In genomic region chr16:740459-740763, GRCh38 we compare ENCODE assay signal across 7 cellular contexts. TPM values are rescaled to one million over a fixed set of nuclear protein-coding genes. Genes with fewer than 3 reads are reported as not detected.
A peak's percentile ranks its signal among the peaks of the same experiment; 100 is the strongest.
DNase-seq lines count a peak whose midpoint lies in the region; ATAC-seq, FAIRE-seq and TF ChIP-seq lines count a peak whose summit lies in the region.

No MANE protein-coding gene starts in this region.

- H3K36me3 ChIP-seq in Loucy (ENCODE audit: insufficient read depth, low read length), result no peaks in the 10 kb centered on the region
- peaks cover 0 to 3% (median 0%) of the 10 kb centered on the region in 4 experiments; a peak in 1 of 8 replicates for H3K36me3 ChIP-seq in H1 (ENCODE audit: control insufficient read depth in 2 of 4, insufficient read depth in 4 of 4, low read length in 3 of 4)

- no peak overlapping the region for H3K27ac Mint-ChIP-seq in nephron progenitor cell

- H3K27me3 ChIP-seq in Loucy (ENCODE audit: insufficient read depth, low read length, poor library complexity, severe bottlenecking) (no peaks in the 10 kb centered on the region), H1 (replicated peaks in 1 of 4; ENCODE audit: control insufficient read depth in 3 of 4, extremely low read depth in 1 of 4, insufficient read depth in 3 of 4, low read length in 3 of 4) (no peaks in the 10 kb centered on the region)

- H3K9me3 ChIP-seq in Loucy (ENCODE audit: insufficient read depth, low read depth, low read length), result no peaks in the 10 kb centered on the region
- no peaks in the 10 kb centered on the region for H3K9me3 ChIP-seq in H1 (ENCODE audit: insufficient read depth in 2 of 2, low read depth in 1 of 2, low read length in 1 of 2)

- H3K9me2 ChIP-seq in Loucy (replicated peaks; ENCODE audit: low read depth, low read length), result no peaks in the 10 kb centered on the region

- peak overlapping the region; percentile 83 for H3K4me3 Mint-ChIP-seq in nephron progenitor cell

- TF ChIP-seq CTCF in Loucy (conservative IDR thresholded peaks at IDR 0.05; ENCODE audit: low read length), result no peak
- no peak for TF ChIP-seq CTCF in H1 (IDR thresholded peaks at IDR 0.05; ENCODE audit: control extremely low read depth in 1 of 3, insufficient read depth in 1 of 3, low read depth in 1 of 3, low read length in 3 of 3)
- no peak for TF ChIP-seq CTCF in nephron progenitor cell (IDR thresholded peaks at IDR 0.05)

- DNase-seq in H1 (ENCODE audit: low read depth in 1 of 2, low spot score in 2 of 2) (no peak), nephron progenitor cell (peak; percentile 48), HK-2 (ENCODE audit: unreplicated experiment) (no peak), NCI-H524 treated with DMSO at 0.1 percent for 48 hours (lab: John Stamatoyannopoulos, UW) (no peak), AG20443 (ENCODE audit: low spot score) (no peak)

- H3K56ac ChIP-seq in H1 (replicated peaks; ENCODE audit: insufficient read length, low read depth, low read length), result peak overlapping the region; percentile 46

- H2BK20ac ChIP-seq in H1 (ENCODE audit: low read length), result no peak overlapping the region

- peaks cover 7% of the 10 kb centered on the region; the same call in 1 of the 2 replicates for H3K23me2 ChIP-seq in H1 (ENCODE audit: low read depth, low read length)

- H2BK15ac ChIP-seq in H1 (ENCODE audit: low read length), result no peak overlapping the region

- no peak overlapping the region for H2BK120ac ChIP-seq in H1 (replicated peaks; ENCODE audit: low read depth, low read length)

- no peak overlapping the region for H2BK5ac ChIP-seq in H1 (ENCODE audit: low read depth, low read length)

- H2AFZ ChIP-seq in Loucy (ENCODE audit: low read length) (peak overlapping the region; percentile 83), H1 (ENCODE audit: low read length) (no peak overlapping the region)

- CTCF ChIA-PET in H1 (lab: Charles Lee; ENCODE audit: partially characterized antibody), result interaction anchor here (1.0 to 35.8 kb wide), 7 partner anchors 10 to 67 kb away, joined by 3 to 977 read pairs (median 12); partner anchors contain the start of genes ANTKMT, CCDC78, CHTF18 and FBXL16

- H3K36me3 Mint-ChIP-seq in nephron progenitor cell (ENCODE audit: low read depth), result peaks cover 5% of the 10 kb centered on the region

- no peak overlapping the region for H3K23ac ChIP-seq in H1 (ENCODE audit: insufficient read length)

- peak overlapping the region; percentile 82 for H3K4me3 ChIP-seq in Loucy (ENCODE audit: low read length, poor library complexity, severe bottlenecking)
- peak overlapping the region; percentile 62 to 90 (median 81) for H3K4me3 ChIP-seq in H1 (ENCODE audit: extremely low read depth in 1 of 4, insufficient read depth in 2 of 4, low read depth in 3 of 4, low read length in 4 of 4)

- H3K18ac ChIP-seq in H1 (ENCODE audit: extremely low read depth, low read length), result no peak overlapping the region

- H3F3A ChIP-seq in Loucy (ENCODE audit: low read depth), result no peaks in the 10 kb centered on the region

- POLR2A ChIA-PET in H1 (lab: Charles Lee; ENCODE audit: partially characterized antibody), result interaction anchor here (0.8 to 6.3 kb wide), 17 partner anchors 9 to 60 kb away, joined by 3 to 39 read pairs (median 4); partner anchors contain the start of genes CCDC78, GNG13, MSLN and STUB1

- no peak overlapping the region for H2AK5ac ChIP-seq in H1 (ENCODE audit: low read depth, low read length)

- peak; percentile 8 for ATAC-seq in GM19452 (IDR thresholded peaks at IDR 0.05; ENCODE audit: unreplicated experiment)

- H4K20me1 ChIP-seq in Loucy (ENCODE audit: insufficient read depth, low read length, poor library complexity, severe bottlenecking) (no peaks in the 10 kb centered on the region), H1 (replicated peaks in 1 of 2; ENCODE audit: control insufficient read depth in 1 of 2, insufficient read depth in 2 of 2, low read length in 2 of 2) (peaks cover 0 to 2% of the 10 kb centered on the region in 2 experiments)

- peaks cover 4% of the 10 kb centered on the region for H3K27me3 Mint-ChIP-seq in nephron progenitor cell (ENCODE audit: low read depth, poor library complexity)

- H3K14ac ChIP-seq in H1 (ENCODE audit: insufficient read length), result no peak overlapping the region

- TF ChIP-seq RAD21 in H1 (IDR thresholded peaks at IDR 0.05 in 1 of 2, conservative IDR thresholded peaks at IDR 0.05 in 1 of 2; ENCODE audit: low read depth in 2 of 2, low read length in 2 of 2), result no peak

- H4K91ac ChIP-seq in H1 (replicated peaks; ENCODE audit: insufficient read length, low read length), result no peak overlapping the region

- no peak overlapping the region for H2BK12ac ChIP-seq in H1 (ENCODE audit: low read depth, low read length)

- no peaks in the 10 kb centered on the region for H3K79me1 ChIP-seq in H1 (ENCODE audit: low read depth, low read length)

- H3K9ac ChIP-seq in Loucy (ENCODE audit: low read depth, low read length, poor library complexity, severe bottlenecking), result peak overlapping the region; percentile 82
- H3K9ac ChIP-seq in H1 (replicated peaks in 1 of 4; ENCODE audit: extremely low read depth in 1 of 4, low read depth in 3 of 4, low read length in 3 of 4), result peak overlapping the region; percentile 3 to 81 (median 48); a peak in 4 of 7 replicates

- peak overlapping the region; percentile 73 for H3K4me2 ChIP-seq in Loucy (ENCODE audit: low read depth, low read length, poor library complexity, severe bottlenecking)
- peak overlapping the region; percentile 70 to 80 for H3K4me2 ChIP-seq in H1 (ENCODE audit: insufficient read depth in 1 of 2, low read depth in 2 of 2, low read length in 2 of 2)

- TF ChIP-seq EP300 in H1 (IDR thresholded peaks at IDR 0.05; ENCODE audit: borderline replicate concordance in 1 of 2, low read depth in 2 of 2, low read length in 2 of 2), result no peak

- peaks cover 24% of the 10 kb centered on the region for H3K4me1 Mint-ChIP-seq in nephron progenitor cell

- H3K4me1 ChIP-seq in Loucy (ENCODE audit: insufficient read depth, low read length, poor library complexity, severe bottlenecking), result no peaks in the 10 kb centered on the region
- H3K4me1 ChIP-seq in H1 (replicated peaks in 1 of 4; ENCODE audit: control insufficient read depth in 3 of 4, insufficient read depth in 4 of 4, low read length in 3 of 4), result peaks cover 0 to 9% (median 4%) of the 10 kb centered on the region in 4 experiments; a peak in 5 of 7 replicates

- peak overlapping the region; percentile 89 for H4K8ac ChIP-seq in H1 (ENCODE audit: extremely low read depth, insufficient read depth, low read length)

- H3K9me3 Mint-ChIP-seq in nephron progenitor cell, result no peaks in the 10 kb centered on the region

- no peak for FAIRE-seq in H1 (lab: Jason Lieb, UNC)

- peak overlapping the region; percentile 40 for H4K5ac ChIP-seq in H1 (ENCODE audit: insufficient read length, low read depth, low read length)

- H3K79me2 ChIP-seq in Loucy (ENCODE audit: insufficient read depth, low read length) (peaks cover 7% of the 10 kb centered on the region; the same call in 1 of the 2 replicates), H1 (ENCODE audit: control insufficient read depth in 1 of 2, insufficient read depth in 2 of 2, low read length in 2 of 2) (no peaks in the 10 kb centered on the region)

- no peak overlapping the region for H3K4ac ChIP-seq in H1 (replicated peaks; ENCODE audit: insufficient read length, low read depth, low read length)

- TF ChIP-seq POLR2A in H1 (IDR thresholded peaks at IDR 0.05; ENCODE audit: control extremely low read depth in 1 of 2, low read depth in 2 of 2, low read length in 2 of 2), result no peak

- WGBS in H1 (ENCODE audit: extremely low coverage in 1 of 2, insufficient coverage in 1 of 2, insufficient read length in 1 of 2, insufficient replicate concordance in 2 of 2, low coverage in 1 of 2, low lambda C conversion rate in 2 of 2, missing lambda C conversion rate in 1 of 2), 2 experiments, result 5% methylated on average over 14 of the region's 22 CpGs; no CpG with 5 or more reads in 1 of the 2 experiments

- H3K27ac ChIP-seq in H1 (ENCODE audit: low read depth, low read length), result peak overlapping the region; percentile 5; the same call in 1 of the 2 replicates

RNA-seq across cellular contexts. Expression of gene CIAO3, which starts 0.4 kb away (rescaled TPM):
- 20.4 and 21.0 TPM in 2 replicates for total RNA-seq in H1 (2021; fragmentation: NEBNext Ultra II Directional; extraction: Animal tissue kit (Norgen Biotek cat#: 25700))
- polyA plus RNA-seq in H1 (2011; rRNA removed), result 20.0 and 29.6 TPM in 2 replicates
- 22.4 TPM for polyA plus RNA-seq in H1 (2011; cell fraction: cytosol; rRNA removed)
- 97.6 TPM for polyA plus RNA-seq in H1 (2011; cell fraction: nucleus; rRNA removed)
- polyA plus RNA-seq in H1 (2012, experiment 1 of 2), result 14.5 to 22.5 TPM (median 20.0 TPM) in 4 replicates
- 20.5 TPM for polyA plus RNA-seq in H1 (2012, experiment 2 of 2)
- 10.8 TPM for polyA plus RNA-seq in H1 (2013, experiment 1 of 2)
- 10.0 TPM for polyA plus RNA-seq in H1 (2013, experiment 2 of 2)
- polyA minus RNA-seq in H1 (2011; rRNA and poly(A)+ RNA removed), result 17.6 and 21.1 TPM in 2 replicates
- polyA minus RNA-seq in H1 (2011; cell fraction: cytosol; rRNA and poly(A)+ RNA removed), result 21.1 TPM
- 52.8 TPM for polyA minus RNA-seq in H1 (2011; cell fraction: nucleus; rRNA and poly(A)+ RNA removed)

RNA-seq across cellular contexts. Expression of gene HAGHL, which starts 13.5 kb away (rescaled TPM):
- total RNA-seq in H1 (2021; fragmentation: NEBNext Ultra II Directional; extraction: Animal tissue kit (Norgen Biotek cat#: 25700)), result 23.1 and 26.6 TPM in 2 replicates
- 26.9 and 41.5 TPM in 2 replicates for polyA plus RNA-seq in H1 (2011; rRNA removed)
- 40.3 TPM for polyA plus RNA-seq in H1 (2011; cell fraction: cytosol; rRNA removed)
- polyA plus RNA-seq in H1 (2011; cell fraction: nucleus; rRNA removed), result 107 TPM
- polyA plus RNA-seq in H1 (2012, experiment 1 of 2), result 12.3 to 24.7 TPM (median 23.4 TPM) in 4 replicates
- 11.8 TPM for polyA plus RNA-seq in H1 (2012, experiment 2 of 2)
- polyA plus RNA-seq in H1 (2013, experiment 1 of 2), result 12.5 TPM
- 14.3 TPM for polyA plus RNA-seq in H1 (2013, experiment 2 of 2)
- 2.0 and 3.2 TPM in 2 replicates for polyA minus RNA-seq in H1 (2011; rRNA and poly(A)+ RNA removed)
- 12.3 TPM for polyA minus RNA-seq in H1 (2011; cell fraction: cytosol; rRNA and poly(A)+ RNA removed)
- 15.1 TPM for polyA minus RNA-seq in H1 (2011; cell fraction: nucleus; rRNA and poly(A)+ RNA removed)

RNA-seq across cellular contexts. Expression of gene CCDC78, which starts 14.2 kb away (rescaled TPM):
- total RNA-seq in H1 (2021; fragmentation: NEBNext Ultra II Directional; extraction: Animal tissue kit (Norgen Biotek cat#: 25700)), result 8.2 and 8.5 TPM in 2 replicates
- 7.1 and 10.9 TPM in 2 replicates for polyA plus RNA-seq in H1 (2011; rRNA removed)
- polyA plus RNA-seq in H1 (2011; cell fraction: cytosol; rRNA removed), result 9.8 TPM
- polyA plus RNA-seq in H1 (2011; cell fraction: nucleus; rRNA removed), result 90.1 TPM
- polyA plus RNA-seq in H1 (2012, experiment 1 of 2), result 7.2 to 12.1 TPM (median 10.1 TPM) in 4 replicates
- 4.7 TPM for polyA plus RNA-seq in H1 (2012, experiment 2 of 2)
- polyA plus RNA-seq in H1 (2013, experiment 1 of 2), result 6.5 TPM
- polyA plus RNA-seq in H1 (2013, experiment 2 of 2), result 6.2 TPM
- 1.3 and 1.4 TPM in 2 replicates for polyA minus RNA-seq in H1 (2011; rRNA and poly(A)+ RNA removed)
- polyA minus RNA-seq in H1 (2011; cell fraction: cytosol; rRNA and poly(A)+ RNA removed), result 2.9 TPM
- 14.3 TPM for polyA minus RNA-seq in H1 (2011; cell fraction: nucleus; rRNA and poly(A)+ RNA removed)

RNA-seq across cellular contexts. Expression of gene ANTKMT, which starts 19.5 kb away (rescaled TPM):
- 26.5 and 31.8 TPM in 2 replicates for total RNA-seq in H1 (2021; fragmentation: NEBNext Ultra II Directional; extraction: Animal tissue kit (Norgen Biotek cat#: 25700))
- 26.6 and 50.3 TPM in 2 replicates for polyA plus RNA-seq in H1 (2011; rRNA removed)
- 26.8 TPM for polyA plus RNA-seq in H1 (2011; cell fraction: cytosol; rRNA removed)
- 47.4 TPM for polyA plus RNA-seq in H1 (2011; cell fraction: nucleus; rRNA removed)
- 5.3 to 19.7 TPM (median 15.5 TPM) in 4 replicates for polyA plus RNA-seq in H1 (2012, experiment 1 of 2)
- 9.2 TPM for polyA plus RNA-seq in H1 (2012, experiment 2 of 2)
- 26.3 TPM for polyA plus RNA-seq in H1 (2013, experiment 1 of 2)
- 25.7 TPM for polyA plus RNA-seq in H1 (2013, experiment 2 of 2)
- polyA minus RNA-seq in H1 (2011; rRNA and poly(A)+ RNA removed), result 0.66 and 1.2 TPM in 2 replicates
- 13.1 TPM for polyA minus RNA-seq in H1 (2011; cell fraction: cytosol; rRNA and poly(A)+ RNA removed)
- polyA minus RNA-seq in H1 (2011; cell fraction: nucleus; rRNA and poly(A)+ RNA removed), result 15.1 TPM

RNA-seq across cellular contexts. Expression of gene MSLN, which starts 20.1 kb away (rescaled TPM):
- total RNA-seq in H1 (2021; fragmentation: NEBNext Ultra II Directional; extraction: Animal tissue kit (Norgen Biotek cat#: 25700)), result 0.28 TPM in 1 of 2 replicates, not detected in the other
- 0.31 and 0.50 TPM in 2 replicates for polyA plus RNA-seq in H1 (2011; rRNA removed)
- polyA plus RNA-seq in H1 (2011; cell fraction: cytosol; rRNA removed), result 0.37 TPM
- polyA plus RNA-seq in H1 (2011; cell fraction: nucleus; rRNA removed), result 1.5 TPM
- polyA plus RNA-seq in H1 (2012, experiment 1 of 2), result 0.24 to 0.56 TPM (median 0.29 TPM) in 3 of 4 replicates, not detected in the other
- 0.18 TPM for polyA plus RNA-seq in H1 (2012, experiment 2 of 2)
- polyA plus RNA-seq in H1 (2013, experiment 1 of 2), result 0.51 TPM
- 0.18 TPM for polyA plus RNA-seq in H1 (2013, experiment 2 of 2)
- 0.44 TPM in 1 of 2 replicates, not detected in the other for polyA minus RNA-seq in H1 (2011; rRNA and poly(A)+ RNA removed)
- 1.9 TPM for polyA minus RNA-seq in H1 (2011; cell fraction: cytosol; rRNA and poly(A)+ RNA removed)
- polyA minus RNA-seq in H1 (2011; cell fraction: nucleus; rRNA and poly(A)+ RNA removed), result 1.6 TPM
